Comparison of ENCODE assay signal across 1 cellular context in genomic region chr1:12159826-12160225, GRCh38.
A peak's percentile ranks its signal among the peaks of the same experiment; 100 is the strongest.
TF ChIP-seq lines count a peak whose summit lies in the region.

No MANE protein-coding gene starts in this region.

TF ChIP-seq in HepG2, 621 proteins besides CTCF, POLR2A, EP300 and RAD21:
- TF ChIP-seq PPARG (CRISPR knock-in tag; conservative IDR thresholded peaks at IDR 0.05), result 0 out of 2 replicates have a peak, but pooled peaks have one; percentile 44
- no peak for TF ChIP-seq NPAS2 (CRISPR knock-in tag; IDR thresholded peaks at IDR 0.05; ENCODE audit: borderline replicate concordance)
- no peak for TF ChIP-seq ZNF138 (CRISPR knock-in tag; IDR thresholded peaks at IDR 0.05; ENCODE audit: low read depth)
- TF ChIP-seq FOSL2 (CRISPR knock-in tag; IDR thresholded peaks at IDR 0.05), result peak; percentile 46
- TF ChIP-seq ZBTB8A (CRISPR knock-in tag; IDR thresholded peaks at IDR 0.05; ENCODE audit: borderline replicate concordance, low read depth), result no peak
- TF ChIP-seq GTF3A (CRISPR knock-in tag; conservative IDR thresholded peaks at IDR 0.05), result no peak
